7 cellular contexts compared by ENCODE assay signal in genomic region chr15:46232471-46232870, GRCh38.
"Had no signal": no experiment of that assay in that cellular context is flagged by ENCODE, and none has a peak within 500 bp of the region (broad histone marks: within the 10 kb centered on the region; RNA-seq: fewer than 3 reads in every experiment).

No MANE protein-coding gene starts in this region.

- ATAC-seq: GM23338, HepG2 had no signal

- DNase-seq: H9, HCEC 1CT, KBM-7 had no signal

- H3K4me3 ChIP-seq: GM23338 had no signal

- H3K27ac ChIP-seq: HL-60, KMS-11 had no signal

- H3K4me2 ChIP-seq: GM23338, KMS-11 had no signal

- H3K9ac ChIP-seq: KMS-11 had no signal

- H2AFZ ChIP-seq: GM23338 had no signal
